In the genomic region with DNA sequence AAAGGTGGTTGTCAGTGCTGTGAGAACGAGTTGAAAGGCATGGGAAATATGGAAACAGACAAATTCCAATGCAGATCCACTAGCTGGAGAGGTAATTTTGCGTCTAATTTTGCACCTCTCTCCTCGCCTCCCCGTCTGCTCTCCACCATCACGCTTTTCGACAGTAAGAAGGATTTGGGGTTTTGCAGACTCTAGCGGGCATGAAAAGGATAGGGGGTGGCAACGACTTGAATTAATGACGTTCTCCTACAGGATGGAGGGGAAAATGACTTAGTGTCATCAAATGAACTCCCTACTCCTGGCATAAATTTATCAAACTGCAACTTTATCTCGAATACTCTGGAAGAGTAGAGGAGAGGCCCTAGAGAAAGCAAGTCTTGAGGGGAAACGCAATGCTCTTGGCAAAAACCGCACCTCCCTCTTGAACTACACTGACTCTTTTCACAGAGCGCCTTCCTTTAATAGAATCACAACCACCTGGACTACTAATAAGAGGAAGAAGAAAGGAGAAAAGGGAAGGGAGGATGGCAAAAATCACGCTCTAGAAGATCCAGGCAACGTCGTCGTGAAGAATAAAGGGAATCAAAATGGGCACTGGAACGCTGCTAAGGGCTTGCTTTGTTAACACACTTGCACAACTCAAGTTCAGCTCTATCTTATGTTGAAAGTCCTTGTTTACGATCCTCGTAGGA, we compare ENCODE assay signal across 1 cellular context.
TF ChIP-seq lines count a peak whose summit lies in the region.

No MANE protein-coding gene starts in this region.

TF ChIP-seq in neural cell, 6 proteins besides CTCF, POLR2A, EP300 and RAD21:
- TF ChIP-seq, protein P1, sequence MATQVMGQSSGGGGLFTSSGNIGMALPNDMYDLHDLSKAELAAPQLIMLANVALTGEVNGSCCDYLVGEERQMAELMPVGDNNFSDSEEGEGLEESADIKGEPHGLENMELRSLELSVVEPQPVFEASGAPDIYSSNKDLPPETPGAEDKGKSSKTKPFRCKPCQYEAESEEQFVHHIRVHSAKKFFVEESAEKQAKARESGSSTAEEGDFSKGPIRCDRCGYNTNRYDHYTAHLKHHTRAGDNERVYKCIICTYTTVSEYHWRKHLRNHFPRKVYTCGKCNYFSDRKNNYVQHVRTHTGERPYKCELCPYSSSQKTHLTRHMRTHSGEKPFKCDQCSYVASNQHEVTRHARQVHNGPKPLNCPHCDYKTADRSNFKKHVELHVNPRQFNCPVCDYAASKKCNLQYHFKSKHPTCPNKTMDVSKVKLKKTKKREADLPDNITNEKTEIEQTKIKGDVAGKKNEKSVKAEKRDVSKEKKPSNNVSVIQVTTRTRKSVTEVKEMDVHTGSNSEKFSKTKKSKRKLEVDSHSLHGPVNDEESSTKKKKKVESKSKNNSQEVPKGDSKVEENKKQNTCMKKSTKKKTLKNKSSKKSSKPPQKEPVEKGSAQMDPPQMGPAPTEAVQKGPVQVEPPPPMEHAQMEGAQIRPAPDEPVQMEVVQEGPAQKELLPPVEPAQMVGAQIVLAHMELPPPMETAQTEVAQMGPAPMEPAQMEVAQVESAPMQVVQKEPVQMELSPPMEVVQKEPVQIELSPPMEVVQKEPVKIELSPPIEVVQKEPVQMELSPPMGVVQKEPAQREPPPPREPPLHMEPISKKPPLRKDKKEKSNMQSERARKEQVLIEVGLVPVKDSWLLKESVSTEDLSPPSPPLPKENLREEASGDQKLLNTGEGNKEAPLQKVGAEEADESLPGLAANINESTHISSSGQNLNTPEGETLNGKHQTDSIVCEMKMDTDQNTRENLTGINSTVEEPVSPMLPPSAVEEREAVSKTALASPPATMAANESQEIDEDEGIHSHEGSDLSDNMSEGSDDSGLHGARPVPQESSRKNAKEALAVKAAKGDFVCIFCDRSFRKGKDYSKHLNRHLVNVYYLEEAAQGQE (IDR thresholded peaks at IDR 0.05; ENCODE audit: borderline replicate concordance) = no peak
- TF ChIP-seq EZH2 (IDR thresholded peaks at IDR 0.05; ENCODE audit: borderline replicate concordance, insufficient read depth, low read length, poor library complexity, severe bottlenecking) = no peak
